In the genomic region with DNA sequence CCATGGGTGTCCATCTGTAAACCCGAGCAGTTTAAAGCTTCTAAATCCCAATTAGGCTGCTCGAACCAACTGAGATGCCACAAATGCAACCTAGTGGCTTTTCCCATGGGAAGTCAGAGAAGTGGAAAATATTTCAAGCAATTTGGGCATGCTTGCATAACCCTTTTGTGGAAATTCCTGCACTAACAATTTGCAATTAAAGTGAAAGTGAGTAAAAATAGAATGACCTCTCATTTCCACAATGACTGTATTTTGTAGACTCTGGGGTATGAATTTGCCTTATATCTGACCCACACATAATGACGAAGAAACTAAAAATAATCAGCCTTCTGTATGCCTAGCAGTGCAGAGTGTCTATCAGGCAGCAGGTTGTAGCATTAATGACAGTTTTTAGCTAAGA, we compare ENCODE assay signal across 10 cellular contexts.
A peak's percentile ranks its signal among the peaks of the same experiment; 100 is the strongest.
DNase-seq lines count a peak whose midpoint lies in the region; ATAC-seq and TF ChIP-seq lines count a peak whose summit lies in the region.
"Had no signal": no experiment of that assay in that cellular context is flagged by ENCODE, and none has a peak within 500 bp of the region (broad histone marks: within the 10 kb centered on the region; RNA-seq: fewer than 3 reads in every experiment).

No MANE protein-coding gene starts in this region.

- H3K4me1 ChIP-seq in mesenchymal stem cell (ENCODE audit: control insufficient read depth, insufficient read depth, low read depth, low read length) (peaks cover 7% of the 10 kb centered on the region), mesendoderm (ENCODE audit: control insufficient read depth, low read depth, low read length) (no peaks in the 10 kb centered on the region)

- H2BK120ac ChIP-seq in mesenchymal stem cell (ENCODE audit: low read depth, low read length) (no peak overlapping the region), mesendoderm (ENCODE audit: low read depth, low read length) (no peak overlapping the region)

- no peak overlapping the region for H2BK12ac ChIP-seq in mesenchymal stem cell (ENCODE audit: low read length in 2 of 2)

- no peak for TF ChIP-seq CTCF in WERI-Rb-1 (IDR thresholded peaks at IDR 0.05; ENCODE audit: low read depth, low read length)

- no peaks in the 10 kb centered on the region for H3K27me3 ChIP-seq in mesenchymal stem cell (ENCODE audit: control insufficient read depth in 1 of 2, insufficient read depth in 1 of 2, low read length in 2 of 2)
- no peaks in the 10 kb centered on the region for H3K27me3 ChIP-seq in WERI-Rb-1 (ENCODE audit: insufficient read depth, low read depth, severe bottlenecking)
- H3K27me3 ChIP-seq in mesendoderm (ENCODE audit: insufficient read depth, low read length, poor library complexity): no peaks in the 10 kb centered on the region

- H3K4me3 ChIP-seq in mesenchymal stem cell (ENCODE audit: insufficient read depth in 1 of 2, low read depth in 1 of 2, low read length in 2 of 2) (peak overlapping the region in 1 of 2 experiments; percentile 44), WERI-Rb-1 (ENCODE audit: low read depth, low read length) (no peak overlapping the region), mesendoderm (ENCODE audit: low read length) (no peak overlapping the region)

- H3K27ac ChIP-seq in mesenchymal stem cell (ENCODE audit: low read length, poor library complexity, severe bottlenecking) (no peak overlapping the region), WERI-Rb-1 (no peak overlapping the region), mesendoderm (ENCODE audit: low read depth, low read length) (no peak overlapping the region)

- no peaks in the 10 kb centered on the region for H3K79me2 ChIP-seq in mesendoderm (ENCODE audit: control insufficient read depth, insufficient read depth, low read length)

- ATAC-seq in GM21723 (IDR thresholded peaks at IDR 0.05; ENCODE audit: unreplicated experiment): peak; percentile 82

- no peaks in the 10 kb centered on the region for H3K9me3 ChIP-seq in mesenchymal stem cell (ENCODE audit: control insufficient read depth, low read length)
- no peaks in the 10 kb centered on the region for H3K9me3 ChIP-seq in WERI-Rb-1 (ENCODE audit: severe bottlenecking)

- no peak overlapping the region for H4K8ac ChIP-seq in mesenchymal stem cell (ENCODE audit: low read length)
- no peak overlapping the region for H4K8ac ChIP-seq in mesendoderm (ENCODE audit: low read depth, low read length)

- H3K18ac ChIP-seq in mesenchymal stem cell (ENCODE audit: low read depth in 1 of 2, low read length in 2 of 2): no peak overlapping the region
- no peak overlapping the region for H3K18ac ChIP-seq in mesendoderm (ENCODE audit: low read length)

- no peak overlapping the region for H3K23ac ChIP-seq in mesenchymal stem cell (ENCODE audit: low read length in 2 of 2)
- H3K23ac ChIP-seq in mesendoderm (ENCODE audit: low read length): no peak overlapping the region

- H3K9ac ChIP-seq in mesenchymal stem cell (ENCODE audit: low read length): peak overlapping the region; percentile 58
- H3K9ac ChIP-seq in mesendoderm (ENCODE audit: low read length): no peak overlapping the region

- H3K4ac ChIP-seq in mesenchymal stem cell (ENCODE audit: low read depth in 1 of 2, low read length in 2 of 2) (no peak overlapping the region), mesendoderm (ENCODE audit: low read depth, low read length) (no peak overlapping the region)

- H3K36me3 ChIP-seq in mesenchymal stem cell (ENCODE audit: control insufficient read depth in 1 of 2, insufficient read depth in 2 of 2, low read depth in 1 of 2, low read length in 2 of 2) (no peaks in the 10 kb centered on the region), WERI-Rb-1 (no peaks in the 10 kb centered on the region), mesendoderm (ENCODE audit: control insufficient read depth, insufficient read depth, low read length) (no peaks in the 10 kb centered on the region)

- H3K79me1 ChIP-seq in mesenchymal stem cell (replicated peaks; ENCODE audit: low read length, poor library complexity, severe bottlenecking): no peaks in the 10 kb centered on the region
- H3K79me1 ChIP-seq in mesendoderm (ENCODE audit: low read length): no peaks in the 10 kb centered on the region

- no peak overlapping the region for H4K91ac ChIP-seq in mesenchymal stem cell (ENCODE audit: low read length)

- in situ Hi-C loops in SK-MEL-5 (cut with HindIII; ENCODE audit: low pct_unique_long_range_greater_than_20kb, low sequenced_read_pairs): no loop called here

- H2BK15ac ChIP-seq in mesenchymal stem cell (ENCODE audit: low read depth, poor library complexity, severe bottlenecking) (no peak overlapping the region), mesendoderm (replicated peaks; ENCODE audit: low read depth) (no peak overlapping the region)

- no peak overlapping the region for H3K56ac ChIP-seq in mesendoderm (ENCODE audit: low read length)

- H3K4me2 ChIP-seq in mesenchymal stem cell (ENCODE audit: low read length, poor library complexity, severe bottlenecking): peak overlapping the region; percentile 38
- H3K4me2 ChIP-seq in mesendoderm (ENCODE audit: low read length): no peak overlapping the region

- no peak overlapping the region for H4K5ac ChIP-seq in mesendoderm (ENCODE audit: low read length)

- 82% methylated on average over 3 of the region's 3 CpGs for WGBS in mesenchymal stem cell
- no CpG with 5 or more reads among the region's 3 CpGs for WGBS in mesendoderm (ENCODE audit: extremely low coverage, insufficient coverage, low lambda C conversion rate)

- no peak overlapping the region for H2AFZ ChIP-seq in mesenchymal stem cell (ENCODE audit: low read depth, low read length)

- H2AK5ac ChIP-seq in mesenchymal stem cell (ENCODE audit: low read length, severe bottlenecking) (no peak overlapping the region), mesendoderm (ENCODE audit: low read length) (no peak overlapping the region)

- H3K14ac ChIP-seq in mesenchymal stem cell (ENCODE audit: low read length in 2 of 2): no peak overlapping the region

- peak; percentile 63 for DNase-seq in GM03348 (ENCODE audit: low spot score)
- peak; percentile 60 for DNase-seq in SK-MEL-5 (ENCODE audit: low read depth, low spot score)
- DNase-seq in mesenchymal stem cell: peak; percentile 74
- no peak for DNase-seq in WERI-Rb-1
- no peak for DNase-seq in midbrain (lab: John Stamatoyannopoulos, UW)
- no peak for DNase-seq in mesendoderm
- DNase-seq in islet precursor cell: no peak
- DNase-seq: activated CD8-positive, alpha-beta memory T cell treated with anti-CD3 and anti-CD28 coated beads, Interleukin-2, amount 50 U/mL, for 4 hours; occipital lobe had no signal

- H2BK5ac ChIP-seq in mesenchymal stem cell (ENCODE audit: low read depth, low read length, poor library complexity, severe bottlenecking): no peak overlapping the region
- H2BK5ac ChIP-seq in mesendoderm (ENCODE audit: low read length): no peak overlapping the region

Comparison
In these comparisons a context has a peak if more than half of its experiments do, and no peak if none do; other contexts are left out.
1. DNase-seq: peak in GM03348 (single experiment), SK-MEL-5 (single experiment) and mesenchymal stem cell (single experiment); none in WERI-Rb-1 (single experiment), midbrain (single experiment), mesendoderm (single experiment) and islet precursor cell (single experiment).